ENCODE assay signal across 23 cellular contexts in the genomic region with DNA sequence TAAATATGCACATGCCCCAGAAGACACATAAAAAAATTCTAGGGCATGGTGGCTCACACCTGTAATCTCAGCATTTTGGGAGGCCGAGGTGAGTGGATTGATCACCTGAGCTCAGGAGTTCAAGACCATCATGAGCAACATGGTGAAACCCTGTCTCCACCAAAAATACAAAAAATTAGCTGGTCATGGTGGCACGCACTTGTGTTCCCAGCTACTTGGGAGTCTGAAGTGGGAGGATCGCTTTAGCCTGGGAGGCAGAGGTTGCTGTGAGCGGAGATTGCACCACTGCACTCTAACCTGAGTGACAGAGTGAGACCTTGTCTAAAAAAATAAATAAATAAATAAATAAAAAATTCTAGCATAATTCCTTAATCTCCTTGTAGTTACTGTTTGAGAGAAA. TPM values are rescaled to one million over a fixed set of nuclear protein-coding genes. Genes with fewer than 3 reads are reported as not detected.
DNase-seq lines count a peak whose midpoint lies in the region; ATAC-seq and FAIRE-seq lines count a peak whose summit lies in the region.
"Had no signal": no experiment of that assay in that cellular context is flagged by ENCODE, and none has a peak within 500 bp of the region (broad histone marks: within the 10 kb centered on the region; RNA-seq: fewer than 3 reads in every experiment).

No MANE protein-coding gene starts in this region.

- peak overlapping the region; percentile 100 for H3K4me3 Mint-ChIP-seq in activated naive CD4-positive, alpha-beta T cell treated with anti-CD3 and anti-CD28 coated beads, Interleukin-2, amount 50 U/mL, for 24 hours
- peak overlapping the region; percentile 93 for H3K4me3 Mint-ChIP-seq in activated naive CD8-positive, alpha-beta T cell treated with anti-CD3 and anti-CD28 coated beads, Interleukin-2, amount 10 ng/mL, durations not matched to agents 7 days and 5 days
- peak overlapping the region; percentile 56 for H3K4me3 Mint-ChIP-seq in stimulated activated memory B cell treated with anti-CD40 and anti-IgM and Interleukin-4, amounts not matched to agents 10 μg/mL and 1 μg/mL and 100 μg/mL, for 72 hours
- H3K4me3 Mint-ChIP-seq: endodermal cell, type B pancreatic cell had no signal

- POLR2A ChIA-PET in activated naive CD8-positive, alpha-beta T cell treated with anti-CD3 and anti-CD28 coated beads, Interleukin-2, amount 10 ng/mL, durations not matched to agents 7 days and 5 days (lab: Charles Lee): interaction anchor here (1.0 to 16.2 kb wide), 12 partner anchors 14 to 802 kb away, joined by 3 to 420 read pairs (median 78); a partner anchor contains a TSS

- no peaks in the 10 kb centered on the region for H3K36me3 ChIP-seq in small intestine (ENCODE audit: control insufficient read depth in 2 of 2, insufficient read depth in 2 of 2, low read length in 2 of 2)
- H3K36me3 ChIP-seq: left ventricle myocardium inferior, MG63, SJSA1 had no signal

- ATAC-seq in activated naive CD8-positive, alpha-beta T cell treated with anti-CD3 and anti-CD28 coated beads, Interleukin-2, amount 10 ng/mL, durations not matched to agents 7 days and 5 days (ENCODE audit: low read depth): no peak
- ATAC-seq in stimulated activated memory B cell treated with anti-CD40 and anti-IgM and Interleukin-4, amounts not matched to agents 10 μg/mL and 1 μg/mL and 100 μg/mL, for 72 hours: no peak
- no peak for ATAC-seq in GM18519 (IDR thresholded peaks at IDR 0.05; ENCODE audit: low FRiP score, unreplicated experiment)

- peaks cover 31% of the 10 kb centered on the region for H3K4me1 Mint-ChIP-seq in activated naive CD4-positive, alpha-beta T cell treated with anti-CD3 and anti-CD28 coated beads, Interleukin-2, amount 50 U/mL, for 24 hours
- peaks cover 43% of the 10 kb centered on the region for H3K4me1 Mint-ChIP-seq in activated naive CD8-positive, alpha-beta T cell treated with anti-CD3 and anti-CD28 coated beads, Interleukin-2, amount 10 ng/mL, durations not matched to agents 7 days and 5 days
- H3K4me1 Mint-ChIP-seq in stimulated activated memory B cell treated with anti-CD40 and anti-IgM and Interleukin-4, amounts not matched to agents 10 μg/mL and 1 μg/mL and 100 μg/mL, for 72 hours: peaks cover 62% of the 10 kb centered on the region
- H3K4me1 Mint-ChIP-seq: endodermal cell had no signal

- H3K9me3 Mint-ChIP-seq in activated naive CD4-positive, alpha-beta T cell treated with anti-CD3 and anti-CD28 coated beads, Interleukin-2, amount 50 U/mL, for 24 hours: no peaks in the 10 kb centered on the region
- H3K9me3 Mint-ChIP-seq in activated naive CD8-positive, alpha-beta T cell treated with anti-CD3 and anti-CD28 coated beads, Interleukin-2, amount 10 ng/mL, durations not matched to agents 7 days and 5 days: no peaks in the 10 kb centered on the region
- no peaks in the 10 kb centered on the region for H3K9me3 Mint-ChIP-seq in stimulated activated memory B cell treated with anti-CD40 and anti-IgM and Interleukin-4, amounts not matched to agents 10 μg/mL and 1 μg/mL and 100 μg/mL, for 72 hours
- H3K9me3 Mint-ChIP-seq: endodermal cell had no signal

- no peak for FAIRE-seq in small intestine (lab: Jason Lieb, UNC)

- no peaks in the 10 kb centered on the region for H3K27me3 ChIP-seq in small intestine (ENCODE audit: control insufficient read depth in 2 of 2, insufficient read depth in 2 of 2, low read length in 2 of 2)
- H3K27me3 ChIP-seq: MG63, SJSA1 had no signal

- H3K27ac Mint-ChIP-seq in activated naive CD4-positive, alpha-beta T cell treated with anti-CD3 and anti-CD28 coated beads, Interleukin-2, amount 50 U/mL, for 24 hours: peak overlapping the region; percentile 98
- peak overlapping the region; percentile 94 for H3K27ac Mint-ChIP-seq in activated naive CD8-positive, alpha-beta T cell treated with anti-CD3 and anti-CD28 coated beads, Interleukin-2, amount 10 ng/mL, durations not matched to agents 7 days and 5 days
- H3K27ac Mint-ChIP-seq in stimulated activated memory B cell treated with anti-CD40 and anti-IgM and Interleukin-4, amounts not matched to agents 10 μg/mL and 1 μg/mL and 100 μg/mL, for 72 hours: peak overlapping the region; percentile 40
- H3K27ac Mint-ChIP-seq: endodermal cell, type B pancreatic cell had no signal

- 88 to 93% (median 89%) methylated on average over 4 of the region's 4 CpGs for WGBS in small intestine, 3 donors

- H3K27me3 Mint-ChIP-seq in activated naive CD4-positive, alpha-beta T cell treated with anti-CD3 and anti-CD28 coated beads, Interleukin-2, amount 50 U/mL, for 24 hours: no peaks in the 10 kb centered on the region
- no peaks in the 10 kb centered on the region for H3K27me3 Mint-ChIP-seq in activated naive CD8-positive, alpha-beta T cell treated with anti-CD3 and anti-CD28 coated beads, Interleukin-2, amount 10 ng/mL, durations not matched to agents 7 days and 5 days
- no peaks in the 10 kb centered on the region for H3K27me3 Mint-ChIP-seq in stimulated activated memory B cell treated with anti-CD40 and anti-IgM and Interleukin-4, amounts not matched to agents 10 μg/mL and 1 μg/mL and 100 μg/mL, for 72 hours
- H3K27me3 Mint-ChIP-seq: type B pancreatic cell had no signal

- H3K9me3 ChIP-seq in small intestine (ENCODE audit: control insufficient read depth, low read depth): no peaks in the 10 kb centered on the region
- H3K9me3 ChIP-seq: left ventricle myocardium inferior, MG63, SJSA1 had no signal

- no peak for DNase-seq in activated naive CD4-positive, alpha-beta T cell (lab: John Stamatoyannopoulos, UW)
- DNase-seq in UCSD-AML1 (lab: John Stamatoyannopoulos, UW; ENCODE audit: unreplicated experiment) (peak; percentile 31), middle frontal gyrus (ENCODE audit: extremely low spot score, low spot score) (no peak), small intestine (no peak)
- DNase-seq in activated naive CD8-positive, alpha-beta T cell treated with anti-CD3 and anti-CD28 coated beads, Interleukin-2, amount 10 ng/mL, durations not matched to agents 7 days and 5 days: peak; percentile 43
- DNase-seq: activated CD4-positive, CD25-positive, alpha-beta regulatory T cell treated with anti-CD3 and anti-CD28 coated beads, Interleukin-2, amount 50 U/mL, for 72 hours; activated effector memory CD4-positive, alpha-beta T cell treated with anti-CD3 and anti-CD28 coated beads, Interleukin-2, amount 50 U/mL, for 16 hours; EL; endodermal cell; HCEC 1CT; left ventricle myocardium inferior; MG63; NCI-H146; NCI-H748 treated with DMSO at 0.1 percent for 48 hours; occipital lobe; stimulated activated naive CD4-positive, alpha-beta T cell had no signal

- no peaks in the 10 kb centered on the region for H3K4me1 ChIP-seq in small intestine (ENCODE audit: control insufficient read depth in 2 of 2, insufficient read depth in 1 of 2, low read depth in 1 of 2, low read length in 1 of 2)
- H3K4me1 ChIP-seq: left ventricle myocardium inferior had no signal

- H3K36me3 Mint-ChIP-seq in activated naive CD4-positive, alpha-beta T cell treated with anti-CD3 and anti-CD28 coated beads, Interleukin-2, amount 50 U/mL, for 24 hours: peaks cover 66% of the 10 kb centered on the region
- peaks cover 71% of the 10 kb centered on the region for H3K36me3 Mint-ChIP-seq in activated naive CD8-positive, alpha-beta T cell treated with anti-CD3 and anti-CD28 coated beads, Interleukin-2, amount 10 ng/mL, durations not matched to agents 7 days and 5 days
- peaks cover 57% of the 10 kb centered on the region for H3K36me3 Mint-ChIP-seq in stimulated activated memory B cell treated with anti-CD40 and anti-IgM and Interleukin-4, amounts not matched to agents 10 μg/mL and 1 μg/mL and 100 μg/mL, for 72 hours
- H3K36me3 Mint-ChIP-seq: type B pancreatic cell had no signal

- no peak overlapping the region for H3K27ac ChIP-seq in small intestine (ENCODE audit: low read depth in 1 of 2, low read length in 1 of 2)
- H3K27ac ChIP-seq: left ventricle myocardium inferior, SJSA1 had no signal

- no peak overlapping the region for H3K4me3 ChIP-seq in small intestine (ENCODE audit: low read depth in 1 of 2, low read length in 2 of 2)
- H3K4me3 ChIP-seq: left ventricle myocardium inferior, MG63, SJSA1 had no signal

RNA-seq across cellular contexts. Expression of a gene that starts 3.9 kb away (rescaled TPM):
- total RNA-seq in activated naive CD8-positive, alpha-beta T cell treated with anti-CD3 and anti-CD28 coated beads, Interleukin-2, amount 10 ng/mL, durations not matched to agents 7 days and 5 days: 100 to 1,000 TPM; 111 to 116 TPM
- polyA plus RNA-seq in small intestine: 1 to 10 TPM; 1.8 to 6.2 (median 4.1) TPM
- total RNA-seq: chondrocyte, endodermal cell, fibroblast of lung had no signal
- polyA plus RNA-seq: fibroblast of lung had no signal

RNA-seq across cellular contexts. Expression of a gene that starts 23.9 kb away (rescaled TPM):
- 1 to 10 TPM in 1 of 2 experiments, under 1 TPM in 1; 0.72 to 1.0 TPM for total RNA-seq in activated naive CD8-positive, alpha-beta T cell treated with anti-CD3 and anti-CD28 coated beads, Interleukin-2, amount 10 ng/mL, durations not matched to agents 7 days and 5 days
- 1 to 10 TPM in 1 of 3 donors, under 1 TPM in 1, not detected in 1; 0.92 to 2.4 TPM for polyA plus RNA-seq in small intestine
- total RNA-seq: chondrocyte, endodermal cell, fibroblast of lung, left ventricle myocardium inferior, occipital lobe, SJSA1 had no signal
- polyA plus RNA-seq: fibroblast of lung had no signal

Comparison
In these comparisons a context has a peak if more than half of its experiments do, and no peak if none do; other contexts are left out.
1. H3K27ac Mint-ChIP-seq: peak in every context shown above with its lines; median percentile 98 in activated naive CD4-positive, alpha-beta T cell treated with anti-CD3 and anti-CD28 coated beads, Interleukin-2, amount 50 U/mL, for 24 hours; 94 in activated naive CD8-positive, alpha-beta T cell treated with anti-CD3 and anti-CD28 coated beads, Interleukin-2, amount 10 ng/mL, durations not matched to agents 7 days and 5 days; 40 in stimulated activated memory B cell treated with anti-CD40 and anti-IgM and Interleukin-4, amounts not matched to agents 10 μg/mL and 1 μg/mL and 100 μg/mL, for 72 hours.
2. DNase-seq: peak in UCSD-AML1 (single experiment) and activated naive CD8-positive, alpha-beta T cell treated with anti-CD3 and anti-CD28 coated beads, Interleukin-2, amount 10 ng/mL, durations not matched to agents 7 days and 5 days (single experiment); none in activated naive CD4-positive, alpha-beta T cell (0 of 4), middle frontal gyrus (single experiment) and small intestine (single experiment).
3. Peak in every context shown above with its lines, with median percentiles within 50 percentile points of each other: H3K4me3 Mint-ChIP-seq.